ENCODE assay signal across 8 cellular contexts in genomic region chr19:459724-460511, GRCh38. TPM values are rescaled to one million over a fixed set of nuclear protein-coding genes. Genes with fewer than 3 reads are reported as not detected.
DNase-seq lines count a peak whose midpoint lies in the region; ATAC-seq, FAIRE-seq and TF ChIP-seq lines count a peak whose summit lies in the region.

No MANE protein-coding gene starts in this region.

- H3K27ac ChIP-seq in colonic mucosa (peak overlapping the region; percentile 65), HepG2 (ENCODE audit: extremely low read length, insufficient read depth, low read length) (peak overlapping the region; percentile 55)

- H3K79me2 ChIP-seq in HepG2 (ENCODE audit: insufficient read depth, low read length) = no peaks in the 10 kb centered on the region

- in situ Hi-C loops in SK-MEL-5 (cut with HindIII; ENCODE audit: low pct_unique_long_range_greater_than_20kb, low sequenced_read_pairs) (no loop called here), HepG2 (cut with HindIII; ENCODE audit: extremely low pct_ligation_motif_present, low pct_unique_long_range_greater_than_20kb) (no loop called here)

- TF ChIP-seq CTCF in colonic mucosa (IDR thresholded peaks at IDR 0.05) (no peak), HepG2 (CRISPR knock-in tag; IDR thresholded peaks at IDR 0.05) (peak; percentile 13)

- no peak for TF ChIP-seq RAD21 in HepG2 (CRISPR knock-in tag; IDR thresholded peaks at IDR 0.05)

- intact Hi-C loops in colonic mucosa (cut with DNase I) = no loop called here
- intact Hi-C loops in HepG2 (cut with micrococcal nuclease; ENCODE audit: unreplicated experiment) = no loop called here

- no peak for FAIRE-seq in HepG2 (lab: Jason Lieb, UNC)

- peak overlapping the region; percentile 57 for H3K4me3 ChIP-seq in colonic mucosa
- peak overlapping the region; percentile 69 to 84 (median 81) for H3K4me3 ChIP-seq in HepG2 (replicated peaks in 1 of 3; ENCODE audit: insufficient read depth in 1 of 3, low read depth in 2 of 3, low read length in 3 of 3)

- no peak overlapping the region for H2AFZ ChIP-seq in HepG2 (ENCODE audit: low read length)

- CTCF ChIA-PET in HepG2 (lab: Yijun Ruan, JAX; ENCODE audit: low intra/inter-chr PET ratio, low total read pairs) = no interaction called here

- no peaks in the 10 kb centered on the region for H3K9me3 ChIP-seq in colonic mucosa
- no peaks in the 10 kb centered on the region for H3K9me3 ChIP-seq in HepG2 (ENCODE audit: low read length)

- 0% methylated on average over 2 of the region's 66 CpGs for WGBS in HepG2 (ENCODE audit: low lambda C conversion rate)

- H3K4me1 ChIP-seq in colonic mucosa = no peaks in the 10 kb centered on the region
- H3K4me1 ChIP-seq in HepG2 (ENCODE audit: insufficient read depth, low read length) = peaks cover 50% of the 10 kb centered on the region

- H4K20me1 ChIP-seq in HepG2 (ENCODE audit: insufficient read depth, low read length) = peaks cover 26% of the 10 kb centered on the region; the same call in 1 of the 2 replicates

- TSS peak; percentile 82 for BruUV-seq in HepG2 (replicated peaks; lab: Mats Ljungman, UMichigan)

- H3K36me3 ChIP-seq in colonic mucosa (no peaks in the 10 kb centered on the region), HepG2 (replicated peaks in 1 of 2; ENCODE audit: control insufficient read depth in 1 of 2, insufficient read depth in 2 of 2, low read length in 2 of 2) (no peaks in the 10 kb centered on the region; a peak in 1 of 5 replicates)

- H3K9ac ChIP-seq in colonic mucosa (ENCODE audit: low read depth in 2 of 2, low read length in 2 of 2) (peak overlapping the region; percentile 3 to 73), HepG2 (ENCODE audit: insufficient read depth, low read depth, low read length) (peak overlapping the region; percentile 74)

- POLR2A ChIA-PET in HepG2 (lab: Yijun Ruan, JAX) = interaction anchor here (1.0 kb wide), 1 partner anchor 47 kb away, joined by 5 read pairs; no protein-coding TSS in a partner anchor

- ATAC-seq in HepG2 = peak; percentile 25
- ATAC-seq in HG03196 (IDR thresholded peaks at IDR 0.05; ENCODE audit: unreplicated experiment) = no peak

- DNase-seq in 8988T (peak; percentile 98), HT-29 (ENCODE audit: low spot score) (peak; percentile 34), SK-MEL-5 (ENCODE audit: low read depth, low spot score) (peak; percentile 50), colonic mucosa (peak; percentile 56), HepG2 (ENCODE audit: low spot score) (peak; percentile 59), activated gamma-delta T cell treated with Interleukin-2 at 50 U/mL for 16 hours (no peak)
- peak; percentile 12 for DNase-seq in stimulated activated CD8-positive, alpha-beta memory T cell treated with anti-CD3 and anti-CD28 coated beads, Interleukin-12 subunit alpha, Interleukin-12 subunit beta, amount 100 ng/mL, for 4 hours (ENCODE audit: low read depth)

- peak overlapping the region; percentile 89 for H3K4me2 ChIP-seq in HepG2 (ENCODE audit: low read depth, low read length)

- TF ChIP-seq EP300 in HepG2 (IDR thresholded peaks at IDR 0.05; ENCODE audit: low read depth in 2 of 2, low read length in 2 of 2) (no peak), HepG2 (CRISPR knock-in tag; IDR thresholded peaks at IDR 0.05; ENCODE audit: borderline replicate concordance) (no peak)

- H3K27me3 ChIP-seq in colonic mucosa (no peaks in the 10 kb centered on the region), HepG2 (ENCODE audit: control insufficient read depth in 1 of 2, insufficient read depth in 2 of 2, low read length in 2 of 2) (peaks cover 1 to 5% of the 10 kb centered on the region in 2 experiments; a peak in 2 of 5 replicates)

- peak; percentile 16 to 69; a peak in 3 of 4 replicates for TF ChIP-seq POLR2A in HepG2 (IDR thresholded peaks at IDR 0.05; ENCODE audit: insufficient read depth in 1 of 2, low read depth in 2 of 2, low read length in 2 of 2)

RNA-seq across cellular contexts. Expression of gene SHC2, which starts 0.9 kb away (rescaled TPM):
- 0.29 TPM in 1 of 2 replicates, not detected in the other for total RNA-seq in HT-29 (2014; rRNA removed; shearing (Covaris generic))
- 6.7 and 7.0 TPM in 2 replicates for total RNA-seq in SK-MEL-5 (2014; rRNA removed; shearing (Covaris generic))
- 11.2 and 13.5 TPM in 2 replicates for polyA plus RNA-seq in SK-MEL-5 (2015; cell fraction: cytosol; rRNA removed)
- 141 and 145 TPM in 2 replicates for polyA plus RNA-seq in SK-MEL-5 (2015; cell fraction: nucleus; rRNA removed)
- 1 to 10 TPM; 2.7 to 9.5 TPM for total RNA-seq in colonic mucosa
- 4.8 and 9.0 TPM in 2 replicates for total RNA-seq in HepG2 (2016; rRNA removed; fragmentation: Illumina TruSeq; extraction: Trizol)
- 11.0 and 12.0 TPM in 2 replicates for total RNA-seq in HepG2 (2016; cell fraction: cytosol; rRNA removed; fragmentation: Illumina TruSeq; extraction: Trizol; ENCODE audit: low read depth)
- total RNA-seq in HepG2 (2016; cell fraction: insoluble cytoplasmic fraction; rRNA removed; fragmentation: Illumina TruSeq; extraction: Trizol) = 3.9 and 8.8 TPM in 2 replicates
- total RNA-seq in HepG2 (2016; cell fraction: membrane; rRNA removed; fragmentation: Illumina TruSeq; extraction: Trizol) = 12.6 and 14.2 TPM in 2 replicates
- 7.1 and 9.7 TPM in 2 replicates for total RNA-seq in HepG2 (2016; cell fraction: nucleus; rRNA removed; fragmentation: Illumina TruSeq; extraction: Trizol)
- 18.3 and 35.8 TPM in 2 replicates for polyA plus RNA-seq in HepG2 (2011; rRNA removed)
- 12.4 and 18.0 TPM in 2 replicates for polyA plus RNA-seq in HepG2 (2011; cell fraction: cytosol; rRNA removed)
- polyA plus RNA-seq in HepG2 (2011; cell fraction: nucleus; rRNA removed) = 247 and 276 TPM in 2 replicates
- polyA plus RNA-seq in HepG2 (2012) = 21.5 and 36.3 TPM in 2 replicates
- 11.4 and 12.5 TPM in 2 replicates for polyA plus RNA-seq in HepG2 (2016; cell fraction: cytosol; fragmentation: Illumina TruSeq; extraction: Trizol; ENCODE audit: low read depth)
- 4.7 and 5.3 TPM in 2 replicates for polyA plus RNA-seq in HepG2 (2016; cell fraction: insoluble cytoplasmic fraction; fragmentation: Illumina TruSeq; extraction: Trizol; ENCODE audit: low read depth)
- polyA plus RNA-seq in HepG2 (2016; cell fraction: membrane; fragmentation: Illumina TruSeq; extraction: Trizol; ENCODE audit: low read depth) = 13.0 and 14.2 TPM in 2 replicates
- polyA plus RNA-seq in HepG2 (2016; cell fraction: nucleus; fragmentation: Illumina TruSeq; extraction: Trizol; ENCODE audit: insufficient read depth, low read depth) = 30.5 and 30.9 TPM in 2 replicates
- 39.0 TPM in 1 of 2 replicates, not detected in the other for polyA minus RNA-seq in HepG2 (2011; rRNA and poly(A)+ RNA removed; ENCODE audit: low replicate concordance)
- 11.5 and 24.1 TPM in 2 replicates for polyA minus RNA-seq in HepG2 (2011; cell fraction: cytosol; rRNA and poly(A)+ RNA removed)
- 14.5 and 16.0 TPM in 2 replicates for polyA minus RNA-seq in HepG2 (2011; cell fraction: nucleus; rRNA and poly(A)+ RNA removed)

RNA-seq across cellular contexts. Expression of gene MADCAM1, which starts 36.4 kb away (rescaled TPM):
- total RNA-seq in HT-29 (2014; rRNA removed; shearing (Covaris generic)) = 0.31 TPM in 1 of 2 replicates, not detected in the other
- not detected in 2 replicates for total RNA-seq in SK-MEL-5 (2014; rRNA removed; shearing (Covaris generic))
- 0.15 TPM in 1 of 2 replicates, not detected in the other for polyA plus RNA-seq in SK-MEL-5 (2015; cell fraction: cytosol; rRNA removed)
- polyA plus RNA-seq in SK-MEL-5 (2015; cell fraction: nucleus; rRNA removed) = not detected in 2 replicates
- total RNA-seq in colonic mucosa (1 to 10 TPM; 4.5 to 7.3 TPM), HepG2 (2016; rRNA removed; fragmentation: Illumina TruSeq; extraction: Trizol) (0.21 and 0.33 TPM in 2 replicates)
- total RNA-seq in HepG2 (2016; cell fraction: cytosol; rRNA removed; fragmentation: Illumina TruSeq; extraction: Trizol; ENCODE audit: low read depth) = 0.30 and 0.44 TPM in 2 replicates
- total RNA-seq in HepG2 (2016; cell fraction: insoluble cytoplasmic fraction; rRNA removed; fragmentation: Illumina TruSeq; extraction: Trizol) = 0.30 TPM in 1 of 2 replicates, not detected in the other
- 0.37 and 0.45 TPM in 2 replicates for total RNA-seq in HepG2 (2016; cell fraction: membrane; rRNA removed; fragmentation: Illumina TruSeq; extraction: Trizol)
- 0.22 TPM in 1 of 2 replicates, not detected in the other for total RNA-seq in HepG2 (2016; cell fraction: nucleus; rRNA removed; fragmentation: Illumina TruSeq; extraction: Trizol)
- polyA plus RNA-seq in HepG2 (2011; rRNA removed) = 0.29 and 0.39 TPM in 2 replicates
- 0.42 and 0.60 TPM in 2 replicates for polyA plus RNA-seq in HepG2 (2011; cell fraction: cytosol; rRNA removed)
- 1.9 and 2.3 TPM in 2 replicates for polyA plus RNA-seq in HepG2 (2011; cell fraction: nucleus; rRNA removed)
- 1.7 and 2.3 TPM in 2 replicates for polyA plus RNA-seq in HepG2 (2012)
- 0.62 and 0.89 TPM in 2 replicates for polyA plus RNA-seq in HepG2 (2016; cell fraction: cytosol; fragmentation: Illumina TruSeq; extraction: Trizol; ENCODE audit: low read depth)
- polyA plus RNA-seq in HepG2 (2016; cell fraction: insoluble cytoplasmic fraction; fragmentation: Illumina TruSeq; extraction: Trizol; ENCODE audit: low read depth) = 0.33 and 0.51 TPM in 2 replicates
- 0.74 and 0.99 TPM in 2 replicates for polyA plus RNA-seq in HepG2 (2016; cell fraction: membrane; fragmentation: Illumina TruSeq; extraction: Trizol; ENCODE audit: low read depth)
- polyA plus RNA-seq in HepG2 (2016; cell fraction: nucleus; fragmentation: Illumina TruSeq; extraction: Trizol; ENCODE audit: insufficient read depth, low read depth) = 0.89 and 1.4 TPM in 2 replicates
- 1.1 TPM in 1 of 2 replicates, not detected in the other for polyA minus RNA-seq in HepG2 (2011; rRNA and poly(A)+ RNA removed; ENCODE audit: low replicate concordance)
- 0.62 and 0.89 TPM in 2 replicates for polyA minus RNA-seq in HepG2 (2011; cell fraction: cytosol; rRNA and poly(A)+ RNA removed)
- polyA minus RNA-seq in HepG2 (2011; cell fraction: nucleus; rRNA and poly(A)+ RNA removed) = 0.26 and 0.75 TPM in 2 replicates

RNA-seq across cellular contexts. Expression of gene TPGS1, which starts 47.4 kb away (rescaled TPM):
- total RNA-seq in HT-29 (2014; rRNA removed; shearing (Covaris generic)) = 25.8 and 32.9 TPM in 2 replicates
- 19.5 and 26.4 TPM in 2 replicates for total RNA-seq in SK-MEL-5 (2014; rRNA removed; shearing (Covaris generic))
- polyA plus RNA-seq in SK-MEL-5 (2015; cell fraction: cytosol; rRNA removed) = 27.9 and 30.2 TPM in 2 replicates
- polyA plus RNA-seq in SK-MEL-5 (2015; cell fraction: nucleus; rRNA removed) = 2.1 and 4.7 TPM in 2 replicates
- total RNA-seq in colonic mucosa = 10 to 100 TPM; 13.3 to 14.4 TPM
- total RNA-seq in HepG2 (2016; rRNA removed; fragmentation: Illumina TruSeq; extraction: Trizol) = 4.2 and 6.2 TPM in 2 replicates
- 4.1 and 5.0 TPM in 2 replicates for total RNA-seq in HepG2 (2016; cell fraction: cytosol; rRNA removed; fragmentation: Illumina TruSeq; extraction: Trizol; ENCODE audit: low read depth)
- total RNA-seq in HepG2 (2016; cell fraction: insoluble cytoplasmic fraction; rRNA removed; fragmentation: Illumina TruSeq; extraction: Trizol) = 3.9 and 5.0 TPM in 2 replicates
- 4.2 and 4.9 TPM in 2 replicates for total RNA-seq in HepG2 (2016; cell fraction: membrane; rRNA removed; fragmentation: Illumina TruSeq; extraction: Trizol)
- total RNA-seq in HepG2 (2016; cell fraction: nucleus; rRNA removed; fragmentation: Illumina TruSeq; extraction: Trizol) = 2.4 and 3.4 TPM in 2 replicates
- 1.1 and 2.0 TPM in 2 replicates for polyA plus RNA-seq in HepG2 (2011; rRNA removed)
- polyA plus RNA-seq in HepG2 (2011; cell fraction: cytosol; rRNA removed) = 1.7 and 4.3 TPM in 2 replicates
- 3.3 and 3.7 TPM in 2 replicates for polyA plus RNA-seq in HepG2 (2011; cell fraction: nucleus; rRNA removed)
- 1.0 and 2.2 TPM in 2 replicates for polyA plus RNA-seq in HepG2 (2012)
- 2.0 and 2.2 TPM in 2 replicates for polyA plus RNA-seq in HepG2 (2016; cell fraction: cytosol; fragmentation: Illumina TruSeq; extraction: Trizol; ENCODE audit: low read depth)
- polyA plus RNA-seq in HepG2 (2016; cell fraction: insoluble cytoplasmic fraction; fragmentation: Illumina TruSeq; extraction: Trizol; ENCODE audit: low read depth) = 3.3 and 4.8 TPM in 2 replicates
- polyA plus RNA-seq in HepG2 (2016; cell fraction: membrane; fragmentation: Illumina TruSeq; extraction: Trizol; ENCODE audit: low read depth) = 2.0 and 2.2 TPM in 2 replicates
- 3.1 and 4.1 TPM in 2 replicates for polyA plus RNA-seq in HepG2 (2016; cell fraction: nucleus; fragmentation: Illumina TruSeq; extraction: Trizol; ENCODE audit: insufficient read depth, low read depth)
- polyA minus RNA-seq in HepG2 (2011; rRNA and poly(A)+ RNA removed; ENCODE audit: low replicate concordance) = 2.3 and 2.8 TPM in 2 replicates
- 1.4 and 1.8 TPM in 2 replicates for polyA minus RNA-seq in HepG2 (2011; cell fraction: cytosol; rRNA and poly(A)+ RNA removed)
- 2.1 and 2.3 TPM in 2 replicates for polyA minus RNA-seq in HepG2 (2011; cell fraction: nucleus; rRNA and poly(A)+ RNA removed)

RNA-seq across cellular contexts. Expression of gene C2CD4C, which starts 51.0 kb away (rescaled TPM):
- 0.58 TPM in 1 of 2 replicates, not detected in the other for total RNA-seq in HT-29 (2014; rRNA removed; shearing (Covaris generic))
- 0.80 and 1.1 TPM in 2 replicates for total RNA-seq in SK-MEL-5 (2014; rRNA removed; shearing (Covaris generic))
- 1.5 and 2.4 TPM in 2 replicates for polyA plus RNA-seq in SK-MEL-5 (2015; cell fraction: cytosol; rRNA removed)
- 6.2 and 7.7 TPM in 2 replicates for polyA plus RNA-seq in SK-MEL-5 (2015; cell fraction: nucleus; rRNA removed)
- under 1 TPM; 0.52 to 0.96 TPM for total RNA-seq in colonic mucosa
- total RNA-seq in HepG2 (2016; rRNA removed; fragmentation: Illumina TruSeq; extraction: Trizol) = not detected in 2 replicates
- not detected in 2 replicates for total RNA-seq in HepG2 (2016; cell fraction: cytosol; rRNA removed; fragmentation: Illumina TruSeq; extraction: Trizol; ENCODE audit: low read depth)
- total RNA-seq in HepG2 (2016; cell fraction: insoluble cytoplasmic fraction; rRNA removed; fragmentation: Illumina TruSeq; extraction: Trizol) = not detected in 2 replicates
- not detected in 2 replicates for total RNA-seq in HepG2 (2016; cell fraction: membrane; rRNA removed; fragmentation: Illumina TruSeq; extraction: Trizol)
- total RNA-seq in HepG2 (2016; cell fraction: nucleus; rRNA removed; fragmentation: Illumina TruSeq; extraction: Trizol) = not detected in 2 replicates
- not detected in 2 replicates for polyA plus RNA-seq in HepG2 (2011; rRNA removed)
- polyA plus RNA-seq in HepG2 (2011; cell fraction: cytosol; rRNA removed) = not detected in 2 replicates
- 0.16 and 0.36 TPM in 2 replicates for polyA plus RNA-seq in HepG2 (2011; cell fraction: nucleus; rRNA removed)
- polyA plus RNA-seq in HepG2 (2012) = 0.12 TPM in 1 of 2 replicates, not detected in the other
- not detected in 2 replicates for polyA plus RNA-seq in HepG2 (2016; cell fraction: cytosol; fragmentation: Illumina TruSeq; extraction: Trizol; ENCODE audit: low read depth)
- polyA plus RNA-seq in HepG2 (2016; cell fraction: insoluble cytoplasmic fraction; fragmentation: Illumina TruSeq; extraction: Trizol; ENCODE audit: low read depth) = not detected in 2 replicates
- polyA plus RNA-seq in HepG2 (2016; cell fraction: membrane; fragmentation: Illumina TruSeq; extraction: Trizol; ENCODE audit: low read depth) = not detected in 2 replicates
- polyA plus RNA-seq in HepG2 (2016; cell fraction: nucleus; fragmentation: Illumina TruSeq; extraction: Trizol; ENCODE audit: insufficient read depth, low read depth) = not detected in 2 replicates
- polyA minus RNA-seq in HepG2 (2011; rRNA and poly(A)+ RNA removed; ENCODE audit: low replicate concordance) = not detected in 2 replicates
- not detected in 2 replicates for polyA minus RNA-seq in HepG2 (2011; cell fraction: cytosol; rRNA and poly(A)+ RNA removed)
- polyA minus RNA-seq in HepG2 (2011; cell fraction: nucleus; rRNA and poly(A)+ RNA removed) = not detected in 2 replicates
